In the genomic region with DNA sequence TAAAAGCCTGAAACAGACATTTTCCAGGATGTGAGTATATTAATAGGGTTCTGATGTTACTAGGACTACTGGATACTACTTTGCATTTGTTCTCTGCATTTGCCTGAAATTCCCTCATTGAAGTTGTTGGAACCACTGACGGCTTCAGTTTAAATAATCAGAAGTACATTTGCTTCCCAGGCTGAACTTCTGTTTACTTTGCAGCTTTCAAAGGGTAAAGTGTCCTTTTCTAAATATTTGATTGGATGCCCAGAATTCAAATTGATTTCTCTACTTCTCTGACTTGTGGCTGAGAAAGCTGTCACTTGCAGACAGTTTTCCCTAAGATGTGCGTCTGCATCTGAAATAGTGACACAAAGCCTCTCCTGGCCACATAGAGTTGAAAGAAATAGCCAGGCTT, we compare ENCODE assay signal across 24 cellular contexts.
DNase-seq lines count a peak whose midpoint lies in the region; ATAC-seq and TF ChIP-seq lines count a peak whose summit lies in the region.
"Had no signal": no experiment of that assay in that cellular context is flagged by ENCODE, and none has a peak within 500 bp of the region (broad histone marks: within the 10 kb centered on the region; RNA-seq: fewer than 3 reads in every experiment).

No MANE protein-coding gene starts in this region.

- H3K4me1 ChIP-seq in thoracic aorta (ENCODE audit: control insufficient read depth in 1 of 2, low read depth in 2 of 2): peaks cover 19 to 57% of the 10 kb centered on the region in 2 donors

- ATAC-seq in left lobe of liver: peak; percentile 92
- ATAC-seq in thoracic aorta (ENCODE audit: insufficient number of reproducible peaks, low FRiP score, low read depth): no peak

- DNase-seq in NCI-H1048 (lab: John Stamatoyannopoulos, UW) (peak; percentile 55), astrocyte of the hippocampus (ENCODE audit: low read depth, low spot score) (peak; percentile 62), left lobe of liver (ENCODE audit: low spot score) (no peak), thoracic aorta (ENCODE audit: low spot score) (no peak), GM10266 (ENCODE audit: extremely low spot score) (no peak), MV-4-11 (lab: John Stamatoyannopoulos, UW) (no peak), GM13977 (ENCODE audit: low spot score) (no peak)
- DNase-seq: activated gamma-delta T cell; activated T-cell treated with anti-CD3 and anti-CD28 coated beads, Interleukin-2, amount 50 U/mL, for 1 hour; DMS79; GF-D8; H9; Kasumi-1; kidney glomerular epithelial cell; naive B cell; NCI-H1694; NCI-H524; Peyer's patch; SW 1271; T-helper 9 cell; transverse colon had no signal

- peak overlapping the region; percentile 54 to 92 for H3K27ac ChIP-seq in thoracic aorta
- H3K27ac ChIP-seq: HL-60, neutrophil, Peyer's patch, skin epidermis, transverse colon had no signal

- no peaks in the 10 kb centered on the region for H3K27me3 ChIP-seq in thoracic aorta (replicated peaks; ENCODE audit: insufficient read depth)
- H3K27me3 ChIP-seq: Peyer's patch, transverse colon had no signal

- no peak overlapping the region for H3K4me3 ChIP-seq in thoracic aorta
- H3K4me3 ChIP-seq: Peyer's patch, skin epidermis, transverse colon had no signal

- in situ Hi-C loops in GM13977 (cut with MboI; ENCODE audit: low pct_unique_long_range_greater_than_20kb, low sequenced_read_pairs, unreplicated experiment): loop anchor here (25.0 kb wide), 1 partner anchor 402 kb away; no protein-coding TSS in a partner anchor

- no peaks in the 10 kb centered on the region for H3K36me3 ChIP-seq in thoracic aorta
- H3K36me3 ChIP-seq: neutrophil, Peyer's patch, transverse colon had no signal

- TF ChIP-seq CTCF in thoracic aorta (IDR thresholded peaks at IDR 0.05): no peak
- no peak for TF ChIP-seq CTCF in GM10266 (IDR thresholded peaks at IDR 0.05; ENCODE audit: control insufficient read depth, insufficient read depth, low read depth, missing control alignments)
- TF ChIP-seq CTCF in GM13977 (IDR thresholded peaks at IDR 0.05; ENCODE audit: extremely low read depth, insufficient read depth, missing control alignments): no peak

- H3K9me3 ChIP-seq in thoracic aorta: peaks cover 3% of the 10 kb centered on the region
- H3K9me3 ChIP-seq: neutrophil, Peyer's patch had no signal

Comparison
In these comparisons a context has a peak if more than half of its experiments do, and no peak if none do; other contexts are left out.
1. DNase-seq: peak in NCI-H1048 (single experiment) and astrocyte of the hippocampus (single experiment); none in left lobe of liver (single experiment), thoracic aorta (single experiment), GM10266 (single experiment), MV-4-11 (single experiment) and GM13977 (single experiment).